Comparison of ENCODE assay signal across 17 cellular contexts in genomic region chr7:88312061-88312663, GRCh38. TPM values are rescaled to one million over a fixed set of nuclear protein-coding genes. Genes with fewer than 3 reads are reported as not detected.
DNase-seq lines count a peak whose midpoint lies in the region; FAIRE-seq and TF ChIP-seq lines count a peak whose summit lies in the region.
"Had no signal": no experiment of that assay in that cellular context is flagged by ENCODE, and none has a peak within 500 bp of the region (broad histone marks: within the 10 kb centered on the region; RNA-seq: fewer than 3 reads in every experiment).

No MANE protein-coding gene starts in this region.

- H2BK5ac ChIP-seq in H9 (ENCODE audit: insufficient read length, low read length) = no peak overlapping the region

- no peak overlapping the region for H3T11ph ChIP-seq in H9 (ENCODE audit: low read length)

- H3K23me2 ChIP-seq in H9 (ENCODE audit: insufficient read length, low read depth, low read length, poor library complexity, severe bottlenecking) = no peaks in the 10 kb centered on the region

- no peak overlapping the region for H2BK120ac ChIP-seq in H9 (ENCODE audit: low read depth, low read length, poor library complexity, severe bottlenecking)

- H3K27me3 ChIP-seq in bronchial epithelial cell (ENCODE audit: control insufficient read depth, insufficient read depth, low read length) (no peaks in the 10 kb centered on the region), right atrium auricular region (no peaks in the 10 kb centered on the region), skeletal muscle satellite cell (ENCODE audit: control insufficient read depth, insufficient read depth, low read length) (no peaks in the 10 kb centered on the region), H9 (ENCODE audit: insufficient read depth, low read length) (no peaks in the 10 kb centered on the region; the same call in 1 of the 2 replicates)

- no peaks in the 10 kb centered on the region for H3K36me3 ChIP-seq in bronchial epithelial cell (ENCODE audit: control insufficient read depth, insufficient read depth, low read length)
- H3K36me3 ChIP-seq in right atrium auricular region = no peaks in the 10 kb centered on the region
- no peaks in the 10 kb centered on the region for H3K36me3 ChIP-seq in skeletal muscle satellite cell (ENCODE audit: insufficient read depth, low read length)

- H3K14ac ChIP-seq in H9 (ENCODE audit: insufficient read depth, low read length) = no peak overlapping the region

- H3K4me3 Mint-ChIP-seq in CD14-positive monocyte = no peak overlapping the region
- no peak overlapping the region for H3K4me3 Mint-ChIP-seq in H9
- H3K4me3 Mint-ChIP-seq: activated B cell treated with CpG ODN at 0.5 μM for 24 hours; activated naive CD8-positive, alpha-beta T cell; immature natural killer cell; natural killer cell treated with Interleukin-12 subunit alpha and Interleukin-12 subunit beta and Interleukin-15 and Interleukin-18, amount 100 ng/mL, for 72 hours; T-cell had no signal

- no peak for FAIRE-seq in bronchial epithelial cell (lab: Jason Lieb, UNC)

- no peak overlapping the region for H4K91ac ChIP-seq in H9 (ENCODE audit: insufficient read length, low read depth, low read length)

- H2AFZ ChIP-seq in H9 (ENCODE audit: low read length) = no peak overlapping the region

- H3K9me3 ChIP-seq in right atrium auricular region (no peaks in the 10 kb centered on the region), skeletal muscle satellite cell (replicated peaks; ENCODE audit: low read length) (no peaks in the 10 kb centered on the region), H9 (ENCODE audit: control insufficient read depth, low read depth, low read length) (no peaks in the 10 kb centered on the region)

- no peak for DNase-seq in CD14-positive monocyte (ENCODE audit: low spot score)
- DNase-seq in bronchial epithelial cell (ENCODE audit: low read depth) = peak; percentile 70
- DNase-seq in right atrium auricular region (ENCODE audit: low spot score) = peak; percentile 71
- DNase-seq in activated T-cell treated with anti-CD3 and anti-CD28 coated beads, Interleukin-2, amount 50 U/mL, for 48 hours = no peak
- DNase-seq in NOMO-1 treated with dmso at 0.1 percent for 144 hours (lab: John Stamatoyannopoulos, UW; ENCODE audit: unreplicated experiment) = no peak
- no peak for DNase-seq in NCI-H526 treated with DMSO at 0.1 percent for 48 hours (lab: John Stamatoyannopoulos, UW)
- no peak for DNase-seq in H9
- DNase-seq: activated B cell treated with CpG ODN at 0.5 μM for 24 hours, DMS 273 treated with DMSO at 0.1 percent for 48 hours, erythroblast, immature natural killer cell, T-cell had no signal

- no peak overlapping the region for H2AK5ac ChIP-seq in H9 (ENCODE audit: insufficient read length, low read length)

- H3K9ac ChIP-seq in skeletal muscle satellite cell (ENCODE audit: low read depth, low read length) = no peak overlapping the region
- no peak overlapping the region for H3K9ac ChIP-seq in H9 (ENCODE audit: extremely low read depth, insufficient read length, low read length)

- H3K4me1 Mint-ChIP-seq in CD14-positive monocyte (peaks cover 59% of the 10 kb centered on the region), H9 (peaks cover under 1 to 6% of the 10 kb centered on the region in 2 experiments; a peak in 2 of 4 replicates)
- H3K4me1 Mint-ChIP-seq: activated B cell treated with CpG ODN at 0.5 μM for 24 hours, immature natural killer cell, T-cell had no signal

- no peak overlapping the region for H4K8ac ChIP-seq in H9 (replicated peaks; ENCODE audit: insufficient read length, low read depth, low read length)

- no peak overlapping the region for H3K56ac ChIP-seq in H9 (ENCODE audit: insufficient read length, low read depth, low read length)

- H2BK15ac ChIP-seq in H9 (ENCODE audit: low read depth, low read length) = no peak overlapping the region

- TF ChIP-seq CTCF in CD14-positive monocyte (IDR thresholded peaks at IDR 0.05) (no peak), bronchial epithelial cell (IDR thresholded peaks at IDR 0.05; ENCODE audit: insufficient read depth, low read length, severe bottlenecking) (no peak), right atrium auricular region (IDR thresholded peaks at IDR 0.05) (no peak), H9 (conservative IDR thresholded peaks at IDR 0.05) (no peak)

- H3K18ac ChIP-seq in H9 (ENCODE audit: insufficient read length, low read depth, low read length) = no peak overlapping the region

- H3K4me1 ChIP-seq in right atrium auricular region = peaks cover 0 to 41% of the 10 kb centered on the region in 2 donors
- H3K4me1 ChIP-seq in skeletal muscle satellite cell (ENCODE audit: control insufficient read depth, insufficient read depth, low read length) = peaks cover 22% of the 10 kb centered on the region
- H3K4me1 ChIP-seq in H9 (ENCODE audit: insufficient read depth, low read length) = no peaks in the 10 kb centered on the region

- H2BK20ac ChIP-seq in H9 (ENCODE audit: low read depth, low read length, poor library complexity, severe bottlenecking) = no peak overlapping the region

- no CpG with 5 or more reads among the region's 3 CpGs for whole genome bisulfite sequencing in H9 (ENCODE audit: extremely low coverage, insufficient read length, low lambda C conversion rate)

- peaks cover 0 to 5% (median 3%) of the 10 kb centered on the region in 3 donors for H3K27me3 Mint-ChIP-seq in CD14-positive monocyte (ENCODE audit: low read depth in 3 of 3)
- peaks cover 7% of the 10 kb centered on the region for H3K27me3 Mint-ChIP-seq in H9 (ENCODE audit: low read depth)

- H3K79me1 ChIP-seq in H9 (ENCODE audit: insufficient read depth, low read depth, low read length, poor library complexity, severe bottlenecking) = no peaks in the 10 kb centered on the region

- H3K4me3 ChIP-seq in bronchial epithelial cell (ENCODE audit: low read depth, low read length) = no peak overlapping the region
- no peak overlapping the region for H3K4me3 ChIP-seq in right atrium auricular region
- H3K4me3 ChIP-seq in skeletal muscle satellite cell (ENCODE audit: low read length) = no peak overlapping the region

- H3K9me3 Mint-ChIP-seq in CD14-positive monocyte (peaks cover 0 to 2% (median 0%) of the 10 kb centered on the region in 7 donors), H9 (no peaks in the 10 kb centered on the region)
- H3K9me3 Mint-ChIP-seq: activated B cell treated with CpG ODN at 0.5 μM for 24 hours; natural killer cell treated with Interleukin-12 subunit alpha and Interleukin-12 subunit beta and Interleukin-15 and Interleukin-18, amount 100 ng/mL, for 72 hours; T-cell had no signal

- H4K20me1 ChIP-seq in H9 (ENCODE audit: control insufficient read depth, insufficient read depth, insufficient read length) = no peaks in the 10 kb centered on the region

- peak overlapping the region in 4 of 7 donors; percentile 36 to 81 (median 60) for H3K27ac Mint-ChIP-seq in CD14-positive monocyte
- no peak overlapping the region for H3K27ac Mint-ChIP-seq in H9
- H3K27ac Mint-ChIP-seq: activated B cell treated with CpG ODN at 0.5 μM for 24 hours; activated naive CD8-positive, alpha-beta T cell; immature natural killer cell; natural killer cell treated with Interleukin-12 subunit alpha and Interleukin-12 subunit beta and Interleukin-15 and Interleukin-18, amount 100 ng/mL, for 72 hours; T-cell had no signal

- H4K5ac ChIP-seq in H9 (ENCODE audit: insufficient read length, low read depth, low read length) = no peak overlapping the region

- no peak overlapping the region for H2BK12ac ChIP-seq in H9 (ENCODE audit: insufficient read length, low read depth, low read length)

- H3K23ac ChIP-seq in H9 (ENCODE audit: insufficient read length, low read depth, low read length) = no peak overlapping the region

- no peak overlapping the region for H3K4ac ChIP-seq in H9 (ENCODE audit: low read depth, low read length)

- intact Hi-C loops in CD14-positive monocyte (cut with micrococcal nuclease) = loop anchor here (5.0 to 10.0 kb wide), 2 partner anchors 35 to 47 kb away; no protein-coding TSS in a partner anchor

- H3K36me3 Mint-ChIP-seq in CD14-positive monocyte (no peaks in the 10 kb centered on the region), H9 (ENCODE audit: insufficient read depth in 1 of 3, low read depth in 3 of 3) (no peaks in the 10 kb centered on the region)
- H3K36me3 Mint-ChIP-seq: activated naive CD8-positive, alpha-beta T cell; immature natural killer cell; natural killer cell treated with Interleukin-12 subunit alpha and Interleukin-12 subunit beta and Interleukin-15 and Interleukin-18, amount 100 ng/mL, for 72 hours; T-cell had no signal

- H3K4me2 ChIP-seq in skeletal muscle satellite cell (ENCODE audit: low read length) (peak overlapping the region; percentile 46), H9 (ENCODE audit: insufficient read depth, insufficient read length, low read length) (no peak overlapping the region)

- H3K79me2 ChIP-seq in H9 (ENCODE audit: insufficient read depth, low read length) = no peaks in the 10 kb centered on the region

- H3K27ac ChIP-seq in right atrium auricular region (peak overlapping the region; percentile 36 to 44), H9 (ENCODE audit: insufficient read length, low read depth, low read length) (no peak overlapping the region)

RNA-seq across cellular contexts. Expression of gene STEAP4, which starts 5.5 kb away (rescaled TPM):
- 10 to 100 TPM; 26.2 to 40.0 TPM for polyA plus RNA-seq in CD14-positive monocyte
- total RNA-seq in bronchial epithelial cell = 3.5 and 3.9 TPM in 2 replicates
- total RNA-seq in right atrium auricular region = 10 to 100 TPM in 1 of 2 donors, 1 to 10 TPM in 1; 9.6 to 44.2 TPM
- 12.2 and 14.6 TPM in 2 replicates for total RNA-seq in skeletal muscle satellite cell (2012; rRNA removed)
- not detected in 2 replicates for total RNA-seq in H9 (2021)
- total RNA-seq: chondrocyte; natural killer cell treated with Interleukin-12 subunit alpha and Interleukin-12 subunit beta and Interleukin-15 and Interleukin-18, amount 100 ng/mL, for 72 hours had no signal
- polyA plus RNA-seq: AG04450, immature natural killer cell had no signal

Comparison
In these comparisons a context has a peak if more than half of its experiments do, and no peak if none do; other contexts are left out.
1. DNase-seq: peak in bronchial epithelial cell (single experiment) and right atrium auricular region (single experiment); none in CD14-positive monocyte (single experiment), activated T-cell treated with anti-CD3 and anti-CD28 coated beads, Interleukin-2, amount 50 U/mL, for 48 hours (0 of 2), NOMO-1 treated with dmso at 0.1 percent for 144 hours (single experiment), NCI-H526 treated with DMSO at 0.1 percent for 48 hours (single experiment) and H9 (single experiment).
2. H3K27ac Mint-ChIP-seq: peak in CD14-positive monocyte (4 of 7); none in H9 (0 of 3).